ENCODE assay signal across 1 cellular context in genomic region chr15:74906193-74906449, GRCh38.
TF ChIP-seq lines count a peak whose summit lies in the region.

No MANE protein-coding gene starts in this region.

TF ChIP-seq in HepG2, 621 proteins besides CTCF, POLR2A, EP300 and RAD21:
- TF ChIP-seq ZNF660 (CRISPR knock-in tag; IDR thresholded peaks at IDR 0.05; ENCODE audit: borderline replicate concordance, low read depth) (no peak), PRDM4 (CRISPR knock-in tag; IDR thresholded peaks at IDR 0.05; ENCODE audit: borderline replicate concordance) (no peak), BRCA1 (CRISPR knock-in tag; IDR thresholded peaks at IDR 0.05) (no peak), ZNF564 (CRISPR knock-in tag; IDR thresholded peaks at IDR 0.05) (no peak), ZNF841 (CRISPR knock-in tag; IDR thresholded peaks at IDR 0.05; ENCODE audit: borderline replicate concordance) (no peak), THAP11 (CRISPR knock-in tag; IDR thresholded peaks at IDR 0.05) (no peak), FOXO1 (CRISPR knock-in tag; IDR thresholded peaks at IDR 0.05) (no peak), SPEN (CRISPR knock-in tag; IDR thresholded peaks at IDR 0.05; ENCODE audit: low read depth) (no peak), EED (CRISPR knock-in tag; IDR thresholded peaks at IDR 0.05) (no peak), HMG20B (CRISPR knock-in tag; conservative IDR thresholded peaks at IDR 0.05) (0 out of 2 replicates have a peak, but pooled peaks have one; percentile 7), NBN (conservative IDR thresholded peaks at IDR 0.05) (no peak), ZZZ3 (CRISPR knock-in tag; IDR thresholded peaks at IDR 0.05; ENCODE audit: borderline replicate concordance) (no peak), ZNF513 (CRISPR knock-in tag; conservative IDR thresholded peaks at IDR 0.05) (no peak), ATF4 (CRISPR knock-in tag; IDR thresholded peaks at IDR 0.05) (no peak), ZNF333 (CRISPR knock-in tag; IDR thresholded peaks at IDR 0.05; ENCODE audit: borderline replicate concordance) (no peak), KMT2A (CRISPR knock-in tag; IDR thresholded peaks at IDR 0.05) (no peak), ZNF776 (CRISPR knock-in tag; IDR thresholded peaks at IDR 0.05) (no peak), ZNF253 (CRISPR knock-in tag; IDR thresholded peaks at IDR 0.05; ENCODE audit: borderline replicate concordance) (no peak), ATF7 (IDR thresholded peaks at IDR 0.05) (no peak), ATF7 (CRISPR knock-in tag; IDR thresholded peaks at IDR 0.05) (no peak), ZNF136 (CRISPR knock-in tag; IDR thresholded peaks at IDR 0.05; ENCODE audit: low read depth) (no peak), ZBTB43 (CRISPR knock-in tag; conservative IDR thresholded peaks at IDR 0.05) (no peak), ZNF367 (CRISPR knock-in tag; IDR thresholded peaks at IDR 0.05; ENCODE audit: borderline replicate concordance) (no peak), ATAD3A (CRISPR knock-in tag; IDR thresholded peaks at IDR 0.05) (no peak), JARID2 (CRISPR knock-in tag; IDR thresholded peaks at IDR 0.05; ENCODE audit: insufficient replicate concordance) (no peak), PBX2 (CRISPR knock-in tag; IDR thresholded peaks at IDR 0.05) (no peak), CREBL2 (CRISPR knock-in tag; IDR thresholded peaks at IDR 0.05; ENCODE audit: borderline replicate concordance) (0 out of 2 replicates have a peak, but pooled peaks have one; percentile 1), ZNF12 (CRISPR knock-in tag; IDR thresholded peaks at IDR 0.05) (no peak), ZNF256 (CRISPR knock-in tag; conservative IDR thresholded peaks at IDR 0.05) (no peak), TP53 (CRISPR knock-in tag; conservative IDR thresholded peaks at IDR 0.05) (no peak), ZNF792 (CRISPR knock-in tag; IDR thresholded peaks at IDR 0.05) (0 out of 2 replicates have a peak, but pooled peaks have one; percentile 1), HOXA3 (CRISPR knock-in tag; IDR thresholded peaks at IDR 0.05) (no peak), CC2D1A (CRISPR knock-in tag; IDR thresholded peaks at IDR 0.05) (no peak), STAG1 (CRISPR knock-in tag; IDR thresholded peaks at IDR 0.05) (no peak), ZNF639 (CRISPR knock-in tag; conservative IDR thresholded peaks at IDR 0.05) (no peak), GPBP1L1 (CRISPR knock-in tag; IDR thresholded peaks at IDR 0.05) (no peak), PITX1 (CRISPR knock-in tag; IDR thresholded peaks at IDR 0.05) (peak; percentile 42; the same call in 1 of the 2 replicates), ZSCAN30 (CRISPR knock-in tag; IDR thresholded peaks at IDR 0.05) (0 out of 2 replicates have a peak, but pooled peaks have one; percentile 26), BATF2 (CRISPR knock-in tag; IDR thresholded peaks at IDR 0.05) (no peak), RCOR2 (CRISPR knock-in tag; IDR thresholded peaks at IDR 0.05) (no peak), ZBTB10 (CRISPR knock-in tag; IDR thresholded peaks at IDR 0.05; ENCODE audit: borderline replicate concordance) (peak; percentile 3; the same call in 1 of the 2 replicates), ZNF550 (CRISPR knock-in tag; IDR thresholded peaks at IDR 0.05; ENCODE audit: borderline replicate concordance) (no peak), RXRB (CRISPR knock-in tag; IDR thresholded peaks at IDR 0.05; ENCODE audit: borderline replicate concordance) (no peak), ZKSCAN1 (IDR thresholded peaks at IDR 0.05; ENCODE audit: low read length) (no peak), HOXA5 (CRISPR knock-in tag; IDR thresholded peaks at IDR 0.05) (no peak), ZNF496 (CRISPR knock-in tag; IDR thresholded peaks at IDR 0.05; ENCODE audit: insufficient replicate concordance) (no peak), ZNF567 (CRISPR knock-in tag; IDR thresholded peaks at IDR 0.05; ENCODE audit: borderline replicate concordance) (0 out of 2 replicates have a peak, but pooled peaks have one; percentile 22), ZNF251 (CRISPR knock-in tag; IDR thresholded peaks at IDR 0.05) (no peak), RBAK (CRISPR knock-in tag; IDR thresholded peaks at IDR 0.05) (no peak), E2F5 (CRISPR knock-in tag; conservative IDR thresholded peaks at IDR 0.05) (no peak), KAT2B (IDR thresholded peaks at IDR 0.05; ENCODE audit: borderline replicate concordance, low read depth, low read length) (no peak)
